Comparison of ENCODE assay signal across 9 cellular contexts in genomic region chr6:26553739-26554668, GRCh38. TPM values are rescaled to one million over a fixed set of nuclear protein-coding genes. Genes with fewer than 3 reads are reported as not detected.
DNase-seq lines count a peak whose midpoint lies in the region; ATAC-seq and TF ChIP-seq lines count a peak whose summit lies in the region.
"Had no signal": no experiment of that assay in that cellular context is flagged by ENCODE, and none has a peak within 500 bp of the region (broad histone marks: within the 10 kb centered on the region; RNA-seq: fewer than 3 reads in every experiment).

No MANE protein-coding gene starts in this region.

- H3K27me3 Mint-ChIP-seq in glutamatergic neuron (ENCODE audit: unreplicated experiment) (peaks cover 7% of the 10 kb centered on the region), osteocyte (ENCODE audit: unreplicated experiment) (no peaks in the 10 kb centered on the region)

- DNase-seq in COLO829 (ENCODE audit: low spot score) (peak; percentile 85), MM.1S (peak; percentile 85), SJCRH30 (peak; percentile 72 to 89), glutamatergic neuron (peak; percentile 73), osteocyte (ENCODE audit: extremely low spot score, unreplicated experiment) (peak; percentile 90), tibial artery (peak; percentile 82 to 89)
- DNase-seq in activated naive CD4-positive, alpha-beta T cell treated with Interleukin-2 at 50 U/mL for 16 hours = peak; percentile 82

- no peaks in the 10 kb centered on the region for H3K36me3 Mint-ChIP-seq in glutamatergic neuron (ENCODE audit: unreplicated experiment)
- H3K36me3 Mint-ChIP-seq in osteocyte (ENCODE audit: unreplicated experiment) = no peaks in the 10 kb centered on the region

- no peaks in the 10 kb centered on the region for H3K9me2 ChIP-seq in MM.1S (replicated peaks; ENCODE audit: insufficient read depth, low read length)

- peak; percentile 46 for ATAC-seq in GM21717 (IDR thresholded peaks at IDR 0.05; ENCODE audit: unreplicated experiment)

- no peaks in the 10 kb centered on the region for H3K9me3 ChIP-seq in MM.1S (replicated peaks; ENCODE audit: insufficient read depth, low read length)
- H3K9me3 ChIP-seq in SJCRH30 (replicated peaks) = no peaks in the 10 kb centered on the region
- no peaks in the 10 kb centered on the region for H3K9me3 ChIP-seq in tibial artery

- peak overlapping the region; percentile 56 for H2AFZ ChIP-seq in MM.1S (ENCODE audit: low read length)

- peak overlapping the region; percentile 87 for H3K4me2 ChIP-seq in MM.1S (ENCODE audit: low read depth, low read length)

- no peaks in the 10 kb centered on the region for H3K79me2 ChIP-seq in MM.1S (ENCODE audit: low read length)

- H3K27ac Mint-ChIP-seq in glutamatergic neuron (ENCODE audit: unreplicated experiment) (peak overlapping the region; percentile 7), osteocyte (ENCODE audit: unreplicated experiment) (no peak overlapping the region)

- H3K4me1 Mint-ChIP-seq in glutamatergic neuron (ENCODE audit: low read depth, unreplicated experiment) (peaks cover 5% of the 10 kb centered on the region), osteocyte (ENCODE audit: unreplicated experiment) (peaks cover 15% of the 10 kb centered on the region)

- 0 out of 2 replicates have a peak, but pooled peaks cover 8% of the 10 kb centered on the region for H3K4me1 ChIP-seq in MM.1S (ENCODE audit: low read length)
- no peaks in the 10 kb centered on the region for H3K4me1 ChIP-seq in SJCRH30
- H3K4me1 ChIP-seq in tibial artery = peaks cover 0 to 18% (median 5%) of the 10 kb centered on the region in 4 donors

- intact Hi-C loops in tibial artery (cut with DNase I; ENCODE audit: low total_unique reads) = no loop called here

- no peak for TF ChIP-seq CTCF in MM.1S (IDR thresholded peaks at IDR 0.05; ENCODE audit: low read length)
- no peak for TF ChIP-seq CTCF in glutamatergic neuron (IDR thresholded peaks at IDR 0.05; ENCODE audit: partially characterized antibody, unreplicated experiment)
- no peak for TF ChIP-seq CTCF in osteocyte (IDR thresholded peaks at IDR 0.05)
- TF ChIP-seq CTCF in tibial artery (IDR thresholded peaks at IDR 0.05) = no peak

- peaks cover 18% of the 10 kb centered on the region for H3K9me3 Mint-ChIP-seq in glutamatergic neuron (ENCODE audit: unreplicated experiment)
- no peaks in the 10 kb centered on the region for H3K9me3 Mint-ChIP-seq in osteocyte (ENCODE audit: unreplicated experiment)

- H3K9ac ChIP-seq in MM.1S (ENCODE audit: low read length) = peak overlapping the region; percentile 79

- no peaks in the 10 kb centered on the region for H3K27me3 ChIP-seq in MM.1S (replicated peaks; ENCODE audit: insufficient read depth, low read length)
- H3K27me3 ChIP-seq in SJCRH30 = no peaks in the 10 kb centered on the region
- H3K27me3 ChIP-seq in tibial artery = no peaks in the 10 kb centered on the region

- no peaks in the 10 kb centered on the region for H3K36me3 ChIP-seq in MM.1S (replicated peaks; ENCODE audit: insufficient read depth, low read length)
- no peaks in the 10 kb centered on the region for H3K36me3 ChIP-seq in SJCRH30
- H3K36me3 ChIP-seq in tibial artery = no peaks in the 10 kb centered on the region

- peak overlapping the region; percentile 85 for H3K4me3 ChIP-seq in MM.1S (ENCODE audit: low read length)
- H3K4me3 ChIP-seq in SJCRH30 = peak overlapping the region; percentile 60
- peak overlapping the region; percentile 49 to 59 for H3K4me3 ChIP-seq in tibial artery

- H3F3A ChIP-seq in MM.1S (ENCODE audit: insufficient read depth, low read length) = peaks cover 33% of the 10 kb centered on the region

- H4K20me1 ChIP-seq in MM.1S (ENCODE audit: insufficient read depth, low read length) = no peaks in the 10 kb centered on the region

- H3K27ac ChIP-seq in MM.1S (ENCODE audit: low read length) (peak overlapping the region; percentile 90), SJCRH30 (peak overlapping the region; percentile 23; the same call in 1 of the 2 replicates), tibial artery (peak overlapping the region; percentile 75 to 77)

- no peak overlapping the region for H3K4me3 Mint-ChIP-seq in glutamatergic neuron (ENCODE audit: unreplicated experiment)
- no peak overlapping the region for H3K4me3 Mint-ChIP-seq in osteocyte (ENCODE audit: unreplicated experiment)

RNA-seq across cellular contexts. Expression of gene HMGN4, which starts 15.8 kb away (rescaled TPM):
- 52.2 and 53.8 TPM in 2 replicates for total RNA-seq in SJCRH30 (2014; rRNA removed; shearing (Covaris generic))
- total RNA-seq in glutamatergic neuron (ENCODE audit: unreplicated experiment) (56.9 TPM), osteocyte (45.0 and 49.2 TPM in 2 replicates)

RNA-seq across cellular contexts. Expression of gene ABT1, which starts 42.7 kb away (rescaled TPM):
- 26.6 and 30.7 TPM in 2 replicates for total RNA-seq in SJCRH30 (2014; rRNA removed; shearing (Covaris generic))
- total RNA-seq in glutamatergic neuron (ENCODE audit: unreplicated experiment) (15.9 TPM), osteocyte (13.1 and 13.9 TPM in 2 replicates)

RNA-seq across cellular contexts. Expression of gene BTN1A1, which starts 53.9 kb away (rescaled TPM):
- total RNA-seq in SJCRH30 (2014; rRNA removed; shearing (Covaris generic)) = 0.04 TPM in 1 of 2 replicates, not detected in the other
- total RNA-seq in glutamatergic neuron (ENCODE audit: unreplicated experiment) (not detected), osteocyte (not detected in 2 replicates)
- total RNA-seq: T-helper 2 cell treated with Interferon-gamma antibody and Interleukin-4, amounts not matched to agents 100 ng/mL and 5 ng/mL, for 36 hours had no signal

Comparison
In these comparisons a context has a peak if more than half of its experiments do, and no peak if none do; other contexts are left out.
1. Peak in every context shown above with its lines: DNase-seq, ATAC-seq, H3K4me3 ChIP-seq and H3K27ac ChIP-seq.
2. H3K27ac ChIP-seq: peak in every context shown above with its lines; median percentile 90 in MM.1S; 76 in tibial artery; 23 in SJCRH30.